11 cellular contexts compared by ENCODE assay signal in the genomic region with DNA sequence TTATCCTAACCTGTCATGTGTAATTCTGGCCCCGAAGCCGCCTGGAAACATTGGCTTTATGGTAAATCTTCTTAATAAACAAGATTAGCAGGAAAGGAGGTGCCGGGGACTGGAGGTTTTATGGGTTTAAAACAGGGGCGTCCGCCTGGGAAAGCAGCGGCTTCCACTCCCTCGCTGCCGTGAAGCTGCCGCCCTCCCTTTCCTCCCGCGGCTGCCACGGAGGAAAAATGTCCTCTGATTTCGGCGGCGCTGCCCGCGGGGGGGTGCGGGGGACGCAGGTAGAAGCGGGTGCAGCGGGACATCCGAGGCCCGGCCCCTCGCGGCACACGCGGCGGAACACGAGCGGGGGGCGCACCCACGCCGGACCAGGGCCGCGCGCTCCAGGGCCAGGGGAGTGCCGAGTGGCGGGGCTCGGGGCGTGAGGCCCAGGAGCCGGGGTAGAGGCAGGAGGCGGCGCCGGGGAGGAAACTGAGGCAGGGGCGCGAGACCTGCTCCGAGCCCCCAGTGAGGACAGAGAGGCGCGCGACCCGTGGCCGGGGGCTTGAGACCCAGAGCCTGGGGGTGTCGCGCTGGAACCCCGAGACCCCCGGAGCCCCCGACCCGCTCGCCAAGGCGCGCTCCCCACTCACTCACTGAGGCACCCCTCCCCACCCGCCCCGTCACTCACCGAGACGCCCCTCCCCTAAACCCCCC. TPM values are rescaled to one million over a fixed set of nuclear protein-coding genes. Genes with fewer than 3 reads are reported as not detected.
DNase-seq lines count a peak whose midpoint lies in the region; ATAC-seq, FAIRE-seq and TF ChIP-seq lines count a peak whose summit lies in the region.
"Had no signal": no experiment of that assay in that cellular context is flagged by ENCODE, and none has a peak within 500 bp of the region (broad histone marks: within the 10 kb centered on the region; RNA-seq: fewer than 3 reads in every experiment).

No MANE protein-coding gene starts in this region.

- WGBS in SK-N-SH (ENCODE audit: low lambda C conversion rate): 11% methylated on average over 26 of the region's 65 CpGs
- 23% methylated on average over 49 of the region's 65 CpGs for WGBS in K562 (ENCODE audit: insufficient coverage, low coverage, missing lambda C conversion rate)
- WGBS in stomach, 5 donors: 3% methylated on average over 28 to 65 of the region's 65 CpGs

- TF ChIP-seq CTCF in SK-N-SH (IDR thresholded peaks at IDR 0.05) (no peak), K562 (IDR thresholded peaks at IDR 0.05 in 2 of 3, conservative IDR thresholded peaks at IDR 0.05 in 1 of 3; ENCODE audit: insufficient read depth in 2 of 3, low read depth in 1 of 3, low read length in 3 of 3) (no peak), lower lobe of right lung (IDR thresholded peaks at IDR 0.05) (no peak), stomach (IDR thresholded peaks at IDR 0.05) (no peak)

- H3K27ac ChIP-seq in SK-N-SH (ENCODE audit: low read depth in 2 of 2, low read length in 1 of 2): peak overlapping the region in 1 of 2 experiments; percentile 7; a peak in 1 of 4 replicates
- H3K27ac ChIP-seq in K562 (ENCODE audit: extremely low read depth, low read depth, low read length): no peak overlapping the region
- H3K27ac ChIP-seq in lower lobe of right lung: no peak overlapping the region
- peak overlapping the region; percentile 67 to 90 (median 83) for H3K27ac ChIP-seq in stomach
- H3K27ac ChIP-seq: uterus had no signal

- H3K4me3 ChIP-seq in SK-N-SH (ENCODE audit: low read depth in 2 of 2, low read length in 1 of 2): peak overlapping the region in 1 of 2 experiments; percentile 53; a peak in 2 of 4 replicates
- H3K4me3 ChIP-seq in K562: no peak overlapping the region
- peak overlapping the region; percentile 23 for H3K4me3 ChIP-seq in lower lobe of right lung
- peak overlapping the region; percentile 49 to 64 (median 62) for H3K4me3 ChIP-seq in stomach

- FAIRE-seq in K562 (lab: Jason Lieb, UNC): no peak
- FAIRE-seq: frontal cortex had no signal

- POLR2A ChIA-PET in SK-N-SH (lab: Yijun Ruan, JAX) (no interaction called here), K562 (lab: Yijun Ruan, JAX) (interaction anchor here (0.7 kb wide), 1 partner anchor 140 kb away, joined by 3 read pairs; no protein-coding TSS in a partner anchor)

- H3F3A ChIP-seq in SK-N-SH (replicated peaks; ENCODE audit: insufficient read depth): no peaks in the 10 kb centered on the region

- no peak for TF ChIP-seq RAD21 in SK-N-SH (IDR thresholded peaks at IDR 0.05; ENCODE audit: low read length)
- TF ChIP-seq RAD21 in K562 (CRISPR knock-in tag; conservative IDR thresholded peaks at IDR 0.05 in 1 of 2, IDR thresholded peaks at IDR 0.05 in 1 of 2): no peak

- intact Hi-C loops in K562 (cut with micrococcal nuclease) (loop anchor here (2.0 kb wide), 1 partner anchor 388 kb away; no protein-coding TSS in a partner anchor), lower lobe of right lung (cut with DNase I) (no loop called here), stomach (cut with DNase I; ENCODE audit: low total_unique reads) (no loop called here)

- DNase-seq in SK-N-SH: peak; percentile 76
- no peak for DNase-seq in K562 (ENCODE audit: extremely low read depth in 1 of 4, low spot score in 3 of 4)
- no peak for DNase-seq in lower lobe of right lung
- DNase-seq in stomach: peak; percentile 42
- no peak for DNase-seq in activated naive CD4-positive, alpha-beta T cell treated with Interleukin-2 at 50 U/mL for 16 hours
- DNase-seq in NCI-H1105 (lab: John Stamatoyannopoulos, UW): no peak
- no peak for DNase-seq in cortex of kidney (lab: John Stamatoyannopoulos, UW)
- DNase-seq: activated CD4-positive, alpha-beta T cell treated with anti-CD3 and anti-CD28 coated beads, Interleukin-2, amount 50 U/mL, for 1 hour; uterus had no signal

- BruUV-seq in K562 (replicated peaks; lab: Mats Ljungman, UMichigan): no TSS peak

- CTCF ChIA-PET in SK-N-SH (lab: Yijun Ruan, JAX): interaction anchor here (1.5 kb wide), 1 partner anchor 15 kb away, joined by 4 read pairs; no protein-coding TSS in a partner anchor
- CTCF ChIA-PET in K562 (lab: Yijun Ruan, JAX; ENCODE audit: low intra/inter-chr PET ratio): no interaction called here

- no peaks in the 10 kb centered on the region for H4K20me1 ChIP-seq in SK-N-SH (ENCODE audit: insufficient read depth)
- peaks cover 10% of the 10 kb centered on the region for H4K20me1 ChIP-seq in K562 (replicated peaks; ENCODE audit: control insufficient read depth, insufficient read depth, low read length)

- H3K9ac ChIP-seq in SK-N-SH (no peak overlapping the region), K562 (ENCODE audit: insufficient read depth in 1 of 2, low read depth in 2 of 2, low read length in 2 of 2) (no peak overlapping the region)

- TF ChIP-seq POLR2A in K562 (conservative IDR thresholded peaks at IDR 0.05) (no peak), stomach (IDR thresholded peaks at IDR 0.05) (no peak)

- ATAC-seq in SK-N-SH treated with all-trans-retinoic acid at 6 μM for 48 hours (no peak), K562 (no peak), lower lobe of right lung (no peak)

- H3K79me2 ChIP-seq in SK-N-SH (ENCODE audit: insufficient read depth) (no peaks in the 10 kb centered on the region), K562 (ENCODE audit: control insufficient read depth, insufficient read depth, low read length) (no peaks in the 10 kb centered on the region)

- H3K9me3 ChIP-seq in SK-N-SH (no peaks in the 10 kb centered on the region), K562 (replicated peaks; ENCODE audit: control insufficient read depth, insufficient read depth, low read depth, low read length) (no peaks in the 10 kb centered on the region), lower lobe of right lung (no peaks in the 10 kb centered on the region), stomach (no peaks in the 10 kb centered on the region)
- H3K9me3 ChIP-seq: uterus had no signal

- H3K9me2 ChIP-seq in SK-N-SH: no peaks in the 10 kb centered on the region

- no peaks in the 10 kb centered on the region for H3K36me3 ChIP-seq in SK-N-SH (replicated peaks in 1 of 2; ENCODE audit: control insufficient read depth in 1 of 2, insufficient read depth in 2 of 2, low read length in 1 of 2)
- H3K36me3 ChIP-seq in K562 (ENCODE audit: control insufficient read depth, insufficient read depth, low read length): no peaks in the 10 kb centered on the region
- no peaks in the 10 kb centered on the region for H3K36me3 ChIP-seq in lower lobe of right lung
- H3K36me3 ChIP-seq in stomach: no peaks in the 10 kb centered on the region
- H3K36me3 ChIP-seq: uterus had no signal

- H3K27me3 ChIP-seq in SK-N-SH (ENCODE audit: insufficient read depth) (no peaks in the 10 kb centered on the region; the same call in 1 of the 2 replicates), K562 (ENCODE audit: control insufficient read depth in 2 of 2, insufficient read depth in 2 of 2, low read length in 2 of 2) (peaks cover 51 to 68% of the 10 kb centered on the region in 2 experiments), lower lobe of right lung (ENCODE audit: low read depth) (peaks cover 53% of the 10 kb centered on the region), stomach (peaks cover 0 to 75% (median 28%) of the 10 kb centered on the region in 3 donors)
- H3K27me3 ChIP-seq: uterus had no signal

- no peaks in the 10 kb centered on the region for H3K9me1 ChIP-seq in K562 (ENCODE audit: control insufficient read depth, insufficient read depth, low read length)

- peak overlapping the region; percentile 62 for H3K4me2 ChIP-seq in SK-N-SH
- no peak overlapping the region for H3K4me2 ChIP-seq in K562 (ENCODE audit: insufficient read depth, low read length)

- peaks cover 0 to 34% of the 10 kb centered on the region in 2 experiments; a peak in 2 of 4 replicates for H3K4me1 ChIP-seq in SK-N-SH (ENCODE audit: control insufficient read depth in 1 of 2, insufficient read depth in 2 of 2, low read depth in 1 of 2, low read length in 1 of 2)
- H3K4me1 ChIP-seq in K562 (replicated peaks in 1 of 2; ENCODE audit: control insufficient read depth in 2 of 2, insufficient read depth in 2 of 2, low read length in 2 of 2): peaks cover 3 to 22% of the 10 kb centered on the region in 2 experiments; a peak in 3 of 5 replicates
- H3K4me1 ChIP-seq in lower lobe of right lung: peaks cover 15% of the 10 kb centered on the region
- H3K4me1 ChIP-seq in stomach: peaks cover 24 to 68% (median 45%) of the 10 kb centered on the region in 4 donors

- TF ChIP-seq EP300 in SK-N-SH (IDR thresholded peaks at IDR 0.05; ENCODE audit: borderline replicate concordance in 1 of 2, low read depth in 1 of 2, low read length in 1 of 2) (no peak), K562 (IDR thresholded peaks at IDR 0.05; ENCODE audit: low read length) (no peak), stomach (IDR thresholded peaks at IDR 0.05) (no peak)

- H2AFZ ChIP-seq in SK-N-SH (ENCODE audit: low read depth) (no peak overlapping the region), K562 (ENCODE audit: low read depth, low read length) (no peak overlapping the region)

- in situ Hi-C loops in K562 (cut with MboI): no loop called here

TF ChIP-seq in SK-N-SH treated with all-trans-retinoic acid at 6 μM for 48 hours, 23 proteins besides CTCF, POLR2A, EP300 and RAD21 (continues in another document):
- TF ChIP-seq ZNF8 (CRISPR knock-in tag; IDR thresholded peaks at IDR 0.05): no peak

RNA-seq across cellular contexts. Expression of a gene that starts 1.0 kb away (rescaled TPM):
- polyA plus RNA-seq in SK-N-SH (2012; rRNA removed): 3.9 and 4.0 TPM in 2 replicates
- 3.0 and 4.1 TPM in 2 replicates for polyA plus RNA-seq in SK-N-SH (2012; cell fraction: cytosol; rRNA removed)
- polyA plus RNA-seq in SK-N-SH (2012; cell fraction: nucleus; rRNA removed): 4.5 and 5.5 TPM in 2 replicates
- total RNA-seq in K562 (2011; cell fraction: chromatin; rRNA removed; ENCODE audit: low replicate concordance): not detected in 2 replicates
- total RNA-seq in K562 (2011; cell fraction: nucleolus; rRNA removed): not detected in 2 replicates
- not detected in 2 replicates for total RNA-seq in K562 (2011; cell fraction: nucleoplasm; rRNA removed)
- not detected in 2 replicates for total RNA-seq in K562 (2014; rRNA removed)
- total RNA-seq in K562 (2014; rRNA removed; fragmentation: Illumina TruSeq; extraction: Trizol): not detected in 2 replicates
- total RNA-seq in K562 (2015; rRNA removed; fragmentation: Illumina TruSeq; extraction: Trizol): not detected in 2 replicates
- 0.09 TPM in 1 of 2 replicates, not detected in the other for total RNA-seq in K562 (2021)
- polyA plus RNA-seq in K562 (2011; rRNA removed): not detected in 2 replicates
- polyA plus RNA-seq in K562 (2011; cell fraction: cytosol; rRNA removed): not detected in 2 replicates
- not detected in 2 replicates for polyA plus RNA-seq in K562 (2011; cell fraction: nucleus; rRNA removed)
- polyA plus RNA-seq in K562 (2012): 0.04 TPM in 1 of 2 replicates, not detected in the other
- not detected in 2 replicates for polyA plus RNA-seq in K562 (2014; fragmentation: Illumina TruSeq; extraction: Trizol)
- not detected for polyA plus RNA-seq in K562 (2014; fragmentation: Nextera tagmentation; extraction: Ambion mirVana)
- polyA plus RNA-seq in K562 (2014; rRNA removed): not detected in 2 replicates
- not detected in 2 replicates for polyA minus RNA-seq in K562 (2011; rRNA and poly(A)+ RNA removed)
- polyA minus RNA-seq in K562 (2011; cell fraction: cytosol; rRNA and poly(A)+ RNA removed): 0.73 TPM in 1 of 2 replicates, not detected in the other
- not detected in 2 replicates for polyA minus RNA-seq in K562 (2011; cell fraction: nucleus; rRNA and poly(A)+ RNA removed)
- total RNA-seq in lower lobe of right lung: 6.8 TPM
- 100 to 1,000 TPM in 1 of 5 donors, 10 to 100 TPM in 4; 35.8 to 136 (median 66.3) TPM for total RNA-seq in stomach
- 10 to 100 TPM in 1 of 3 donors, 1 to 10 TPM in 2; 4.9 to 10.8 (median 9.0) TPM for polyA plus RNA-seq in stomach

Comparison
In these comparisons a context has a peak if more than half of its experiments do, and no peak if none do; other contexts are left out.
1. DNase-seq: peak in SK-N-SH (single experiment) and stomach (single experiment); none in K562 (0 of 4), lower lobe of right lung (single experiment), activated naive CD4-positive, alpha-beta T cell treated with Interleukin-2 at 50 U/mL for 16 hours (single experiment), NCI-H1105 (single experiment) and cortex of kidney (single experiment).
2. H3K27ac ChIP-seq: peak in stomach (5 of 5); none in K562 (single experiment) and lower lobe of right lung (single experiment).